In the genomic region with DNA sequence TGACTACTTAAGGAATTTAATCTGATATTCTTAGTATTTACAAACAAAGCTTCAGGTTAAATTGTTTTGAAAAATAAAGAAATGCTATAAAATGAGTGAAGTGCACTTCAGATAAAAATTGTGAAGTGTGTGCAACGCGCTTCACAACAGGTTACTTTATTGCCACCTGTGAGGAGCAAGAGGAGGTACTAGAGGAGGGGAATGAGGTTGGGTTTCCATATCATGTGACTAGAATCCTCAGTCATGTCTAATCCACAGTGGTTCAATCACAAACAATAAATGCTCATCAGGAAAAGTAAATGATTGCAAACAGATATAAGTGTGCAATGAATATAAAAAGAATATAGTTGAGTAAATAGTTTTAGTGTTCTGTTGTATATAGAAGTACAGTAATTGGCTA, we compare ENCODE assay signal across 19 cellular contexts. TPM values are rescaled to one million over a fixed set of nuclear protein-coding genes. Genes with fewer than 3 reads are reported as not detected.
"Had no signal": no experiment of that assay in that cellular context is flagged by ENCODE, and none has a peak within 500 bp of the region (broad histone marks: within the 10 kb centered on the region; RNA-seq: fewer than 3 reads in every experiment).

No MANE protein-coding gene starts in this region.

- H3K36me3 ChIP-seq: tibial nerve had no signal

- ATAC-seq: activated T-cell treated with anti-CD3 and anti-CD28 coated beads, Interleukin-2, amount 50 U/mL, for 72 hours; mucosa of descending colon; naive thymus-derived CD4-positive, alpha-beta T cell; stimulated activated naive B cell treated with anti-CD40 and anti-IgM and Interleukin-4, amounts not matched to agents 10 μg/mL and 1 μg/mL and 100 μg/mL, for 72 hours had no signal

- H3K27me3 ChIP-seq: hepatocyte, tibial nerve had no signal

- H3K4me3 ChIP-seq: hepatocyte, mucosa of descending colon, skin epidermis, tibial nerve had no signal

- H3K9me3 ChIP-seq: mucosa of descending colon, tibial nerve had no signal

- DNase-seq: activated CD4-positive, alpha-beta T cell treated with anti-CD3 and anti-CD28 coated beads, Interleukin-2, amount 10 ng/mL, durations not matched to agents 7 days and 5 days; activated CD8-positive, alpha-beta memory T cell treated with anti-CD3 and anti-CD28 coated beads, Interleukin-2, amount 50 U/mL, for 48 hours; activated gamma-delta T cell; activated T-cell treated with anti-CD3 and anti-CD28 coated beads, Interleukin-2, amount 50 U/mL, for 72 hours; amniotic stem cell; caudate nucleus; erythroblast; islet precursor cell; mucosa of descending colon; naive thymus-derived CD4-positive, alpha-beta T cell; retina; stimulated activated CD4-positive, alpha-beta T cell treated with anti-CD3 and anti-CD28 coated beads, Interleukin-15, amount 100 ng/mL, for 24 hours; stimulated activated CD4-positive, alpha-beta T cell treated with anti-CD3 and anti-CD28 coated beads, Interleukin-4, amount 100 ng/mL, for 1 hour; stimulated activated naive B cell treated with anti-CD40 and anti-IgM and Interleukin-4, amounts not matched to agents 10 μg/mL and 1 μg/mL and 100 μg/mL, for 72 hours; T-helper 9 cell had no signal

- H3K4me1 ChIP-seq: parathyroid adenoma had no signal

- H3K27ac ChIP-seq: hepatocyte, parathyroid adenoma, skin epidermis, tibial nerve had no signal

RNA-seq across cellular contexts. Expression of a gene that starts 34.5 kb away (rescaled TPM):
- total RNA-seq: activated CD4-positive, alpha-beta T cell treated with anti-CD3 and anti-CD28 coated beads, Interleukin-2, amount 10 ng/mL, durations not matched to agents 7 days and 5 days had no signal
